In the genomic region with DNA sequence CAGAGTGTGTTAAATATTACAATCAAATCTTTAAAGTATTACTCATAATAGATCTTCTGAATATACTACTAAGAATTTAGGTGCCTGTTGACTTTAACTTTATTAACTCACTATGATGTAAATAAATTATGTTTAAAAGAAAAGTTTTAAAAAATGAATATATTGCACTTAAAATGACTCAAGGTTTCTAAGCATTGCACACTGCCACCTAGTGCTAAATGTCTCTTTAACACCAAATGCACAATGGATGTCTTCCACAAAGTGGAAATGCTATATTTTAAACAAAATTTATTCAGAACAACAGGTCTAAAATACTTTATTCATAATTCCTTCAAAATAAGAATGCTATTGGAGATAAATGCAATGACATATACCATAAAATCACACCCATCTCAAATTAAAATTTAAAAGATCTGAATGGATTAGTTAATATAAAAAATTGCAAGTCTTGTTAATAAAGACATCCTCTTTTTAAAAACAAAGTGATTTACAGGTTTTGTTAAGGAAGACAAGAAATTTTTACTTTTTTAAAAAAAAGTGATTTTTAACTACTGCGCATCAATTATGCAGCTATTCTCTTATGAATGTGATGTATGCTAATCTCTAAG, we compare ENCODE assay signal across 8 cellular contexts. TPM values are rescaled to one million over a fixed set of nuclear protein-coding genes. Genes with fewer than 3 reads are reported as not detected.
A peak's percentile ranks its signal among the peaks of the same experiment; 100 is the strongest.
DNase-seq lines count a peak whose midpoint lies in the region; ATAC-seq and TF ChIP-seq lines count a peak whose summit lies in the region.

No MANE protein-coding gene starts in this region.

- H3K27me3 ChIP-seq in endodermal cell (ENCODE audit: control insufficient read depth, insufficient read depth, low read length, poor library complexity, severe bottlenecking) (peaks cover 28% of the 10 kb centered on the region), prostate gland (replicated peaks; ENCODE audit: insufficient read depth) (no peaks in the 10 kb centered on the region)

- no peak for TF ChIP-seq POLR2A in prostate gland (IDR thresholded peaks at IDR 0.05)

- intact Hi-C loops in activated CD4-positive, alpha-beta T cell treated with anti-CD3 and anti-CD28 coated beads, Interleukin-2, amount 10 ng/mL, durations not matched to agents 24 days and 14 days (cut with micrococcal nuclease), result loop anchor here (5.0 to 10.0 kb wide), 2 partner anchors 38 to 674 kb away; partner anchors contain the start of gene SMARCA5
- intact Hi-C loops in prostate gland (cut with DNase I), result loop anchor here (5.0 kb wide), 1 partner anchor 1493 kb away; no protein-coding TSS in a partner anchor

- TF ChIP-seq CTCF in endodermal cell (conservative IDR thresholded peaks at IDR 0.05) (peak; percentile 83), prostate gland (IDR thresholded peaks at IDR 0.05) (peak in 3 of 4 experiments; percentile 50 to 62 (median 50))

- H3K4me3 ChIP-seq in endodermal cell (ENCODE audit: low read length) (no peak overlapping the region), prostate gland (no peak overlapping the region)

- H3K9ac ChIP-seq in endodermal cell (ENCODE audit: extremely low read depth, low read length, poor library complexity, severe bottlenecking), result no peak overlapping the region

- H3K36me3 Mint-ChIP-seq in activated CD4-positive, alpha-beta T cell treated with anti-CD3 and anti-CD28 coated beads, Interleukin-2, amount 10 ng/mL, durations not matched to agents 24 days and 14 days (ENCODE audit: low read depth), result no peaks in the 10 kb centered on the region
- no peaks in the 10 kb centered on the region for H3K36me3 Mint-ChIP-seq in endodermal cell (ENCODE audit: low read depth)

- H3K27ac ChIP-seq in endodermal cell (ENCODE audit: low read depth, low read length), result no peak overlapping the region
- H3K27ac ChIP-seq in prostate gland, result no peak overlapping the region

- H3K36me3 ChIP-seq in endodermal cell (ENCODE audit: control insufficient read depth, insufficient read depth, low read length), result no peaks in the 10 kb centered on the region
- H3K36me3 ChIP-seq in prostate gland, result no peaks in the 10 kb centered on the region

- H3K4me1 Mint-ChIP-seq in activated CD4-positive, alpha-beta T cell treated with anti-CD3 and anti-CD28 coated beads, Interleukin-2, amount 10 ng/mL, durations not matched to agents 24 days and 14 days, result peaks cover 18% of the 10 kb centered on the region
- peaks cover under 1% of the 10 kb centered on the region for H3K4me1 Mint-ChIP-seq in endodermal cell

- H3K9me3 Mint-ChIP-seq in activated CD4-positive, alpha-beta T cell treated with anti-CD3 and anti-CD28 coated beads, Interleukin-2, amount 10 ng/mL, durations not matched to agents 24 days and 14 days, result no peaks in the 10 kb centered on the region
- H3K9me3 Mint-ChIP-seq in endodermal cell, result no peaks in the 10 kb centered on the region

- WGBS in endodermal cell (ENCODE audit: insufficient coverage in 1 of 2, insufficient read length in 1 of 2), 2 experiments, result 82% methylated on average over 1 of the region's 1 CpG; no CpG with 5 or more reads in 1 of the 2 experiments
- WGBS in prostate gland, result 87% methylated on average over 1 of the region's 1 CpG

- no peak overlapping the region for H3K4me3 Mint-ChIP-seq in activated CD4-positive, alpha-beta T cell treated with anti-CD3 and anti-CD28 coated beads, Interleukin-2, amount 10 ng/mL, durations not matched to agents 24 days and 14 days
- no peak overlapping the region for H3K4me3 Mint-ChIP-seq in endodermal cell

- no peak for ATAC-seq in GM19463 (IDR thresholded peaks at IDR 0.05; ENCODE audit: unreplicated experiment)

- no peak overlapping the region for H3K27ac Mint-ChIP-seq in activated CD4-positive, alpha-beta T cell treated with anti-CD3 and anti-CD28 coated beads, Interleukin-2, amount 10 ng/mL, durations not matched to agents 24 days and 14 days
- no peak overlapping the region for H3K27ac Mint-ChIP-seq in endodermal cell

- peak; percentile 71 for DNase-seq in activated CD4-positive, alpha-beta T cell treated with anti-CD3 and anti-CD28 coated beads, Interleukin-2, amount 10 ng/mL, durations not matched to agents 24 days and 14 days
- DNase-seq in activated CD4-positive, alpha-beta T cell treated with anti-CD3 and anti-CD28 coated beads, Interleukin-2, amount 50 U/mL, for 4 hours, result no peak
- DNase-seq in NCI-H82 (lab: John Stamatoyannopoulos, UW) (peak; percentile 44), endodermal cell (no peak), prostate gland (ENCODE audit: low spot score) (no peak), cortex of kidney (lab: John Stamatoyannopoulos, UW) (no peak)
- DNase-seq in stimulated activated CD4-positive, alpha-beta T cell treated with anti-CD3 and anti-CD28 coated beads, Interleukin-4, amount 100 ng/mL, for 4 hours, result no peak

- peaks cover 8% of the 10 kb centered on the region for H3K27me3 Mint-ChIP-seq in activated CD4-positive, alpha-beta T cell treated with anti-CD3 and anti-CD28 coated beads, Interleukin-2, amount 10 ng/mL, durations not matched to agents 24 days and 14 days
- H3K27me3 Mint-ChIP-seq in endodermal cell (ENCODE audit: insufficient read depth), result peaks cover 29% of the 10 kb centered on the region

- H3K4me1 ChIP-seq in endodermal cell (ENCODE audit: control insufficient read depth, insufficient read depth, low read length) (no peaks in the 10 kb centered on the region), prostate gland (replicated peaks) (no peaks in the 10 kb centered on the region)

- H3K9me3 ChIP-seq in endodermal cell (ENCODE audit: control insufficient read depth, low read length), result no peaks in the 10 kb centered on the region
- H3K9me3 ChIP-seq in prostate gland, result no peaks in the 10 kb centered on the region

RNA-seq across cellular contexts. Expression of gene INPP4B, which starts 5.5 kb away (rescaled TPM):
- 39.8 and 42.5 TPM in 2 replicates for total RNA-seq in activated CD4-positive, alpha-beta T cell treated with anti-CD3 and anti-CD28 coated beads, Interleukin-2, amount 10 ng/mL, durations not matched to agents 24 days and 14 days
- total RNA-seq in endodermal cell (under 1 TPM; 0.64 to 0.66 TPM), prostate gland (10 to 100 TPM; 22.3 to 49.7 TPM)
- 3.8 TPM for polyA plus RNA-seq in endodermal cell (2013, experiment 1 of 2)
- polyA plus RNA-seq in endodermal cell (2013, experiment 2 of 2), result 4.2 TPM

Comparison
In these comparisons a context has a peak if more than half of its experiments do, and no peak if none do; other contexts are left out.
1. DNase-seq: peak in activated CD4-positive, alpha-beta T cell treated with anti-CD3 and anti-CD28 coated beads, Interleukin-2, amount 10 ng/mL, durations not matched to agents 24 days and 14 days (single experiment) and NCI-H82 (single experiment); none in activated CD4-positive, alpha-beta T cell treated with anti-CD3 and anti-CD28 coated beads, Interleukin-2, amount 50 U/mL, for 4 hours (0 of 2), endodermal cell (single experiment), prostate gland (single experiment), cortex of kidney (single experiment) and stimulated activated CD4-positive, alpha-beta T cell treated with anti-CD3 and anti-CD28 coated beads, Interleukin-4, amount 100 ng/mL, for 4 hours (0 of 2).
2. RNA of gene INPP4B, which starts 5.5 kb away (total RNA-seq): 22.3 to 49.7 TPM in prostate gland and 39.8 to 42.5 TPM in activated CD4-positive, alpha-beta T cell treated with anti-CD3 and anti-CD28 coated beads, Interleukin-2, amount 10 ng/mL, durations not matched to agents 24 days and 14 days; 0.64 to 0.66 TPM in endodermal cell; every median in the first group is over 10 times any median in the second.